Comparison of ENCODE assay signal across 31 cellular contexts in the genomic region with DNA sequence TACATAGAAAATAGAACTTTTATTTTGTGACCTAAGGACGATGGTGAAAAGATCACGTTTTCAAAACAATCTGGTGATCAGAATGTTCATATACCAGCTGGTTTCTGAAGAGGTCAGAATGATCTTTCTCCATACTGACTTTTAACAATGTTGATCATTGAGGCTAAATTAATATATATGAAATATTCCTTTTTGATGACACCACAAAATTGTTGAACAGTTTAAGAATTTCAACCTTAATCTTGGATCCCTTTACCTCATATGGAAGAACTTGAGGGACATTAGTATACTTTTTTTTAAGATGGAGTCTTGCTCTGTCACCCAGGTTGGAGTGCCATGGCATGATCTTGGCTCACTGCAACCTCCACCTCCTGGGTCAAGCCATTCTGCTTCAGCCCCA. TPM values are rescaled to one million over a fixed set of nuclear protein-coding genes. Genes with fewer than 3 reads are reported as not detected.
"Had no signal": no experiment of that assay in that cellular context is flagged by ENCODE, and none has a peak within 500 bp of the region (broad histone marks: within the 10 kb centered on the region; RNA-seq: fewer than 3 reads in every experiment).

No MANE protein-coding gene starts in this region.

- ATAC-seq: natural killer cell; psoas muscle; right cardiac atrium; sciatic nerve; stimulated activated memory B cell treated with anti-CD40 and anti-IgM and Interleukin-4, amounts not matched to agents 10 μg/mL and 1 μg/mL and 100 μg/mL, for 72 hours; stimulated activated naive CD8-positive, alpha-beta T cell treated with anti-CD3 and anti-CD28 coated beads, Interleukin-15, amount 100 ng/mL, for 72 hours; stimulated activated naive CD8-positive, alpha-beta T cell treated with anti-CD3 and anti-CD28 coated beads, Interleukin-15, Interleukin-2, amounts not matched to agents 100 U/mL and 50 U/mL, for 24 hours; upper lobe of right lung had no signal

- H3K4me2 ChIP-seq: neural progenitor cell, smooth muscle cell had no signal

- H3K4me3 Mint-ChIP-seq: natural killer cell; nephron; neural progenitor cell; stimulated activated memory B cell treated with anti-CD40 and anti-IgM and Interleukin-4, amounts not matched to agents 10 μg/mL and 1 μg/mL and 100 μg/mL, for 72 hours; stimulated activated naive CD8-positive, alpha-beta T cell treated with anti-CD3 and anti-CD28 coated beads, Interleukin-15, amount 100 ng/mL, for 72 hours; type B pancreatic cell had no signal

- H3K36me3 ChIP-seq: neural progenitor cell, ovary, uterus had no signal

- H3K9me3 Mint-ChIP-seq: natural killer cell; nephron; neural progenitor cell; stimulated activated memory B cell treated with anti-CD40 and anti-IgM and Interleukin-4, amounts not matched to agents 10 μg/mL and 1 μg/mL and 100 μg/mL, for 72 hours; stimulated activated naive CD8-positive, alpha-beta T cell treated with anti-CD3 and anti-CD28 coated beads, Interleukin-15, amount 100 ng/mL, for 72 hours; type B pancreatic cell had no signal

- H2AFZ ChIP-seq: neural progenitor cell, parathyroid adenoma had no signal

- H3K79me2 ChIP-seq: parathyroid adenoma had no signal

- H3K9ac ChIP-seq: neural progenitor cell, parathyroid adenoma had no signal

- H3K27ac ChIP-seq: neural progenitor cell, ovary, parathyroid adenoma, psoas muscle, skin epidermis, spleen, suprapubic skin, testis, tibial artery, transverse colon, upper lobe of right lung, uterus had no signal

- H3K4me3 ChIP-seq: neural progenitor cell, ovary, psoas muscle, skin epidermis, smooth muscle cell, spleen, suprapubic skin, testis, tibial artery, transverse colon, upper lobe of right lung, uterus had no signal

- H3K27ac Mint-ChIP-seq: natural killer cell; nephron; neural progenitor cell; stimulated activated memory B cell treated with anti-CD40 and anti-IgM and Interleukin-4, amounts not matched to agents 10 μg/mL and 1 μg/mL and 100 μg/mL, for 72 hours; type B pancreatic cell had no signal

- H3K27me3 Mint-ChIP-seq: progenitor cell of endocrine pancreas; stimulated activated naive CD8-positive, alpha-beta T cell treated with anti-CD3 and anti-CD28 coated beads, Interleukin-15, amount 100 ng/mL, for 72 hours; type B pancreatic cell had no signal

- H3K4me1 Mint-ChIP-seq: natural killer cell; nephron; neural progenitor cell; stimulated activated naive CD8-positive, alpha-beta T cell treated with anti-CD3 and anti-CD28 coated beads, Interleukin-15, amount 100 ng/mL, for 72 hours had no signal

- DNase-seq: natural killer cell; occipital lobe; ovary; posterior cingulate gyrus; psoas muscle; right cardiac atrium; spleen; stimulated activated CD4-positive, alpha-beta T cell treated with anti-CD3 and anti-CD28 coated beads, Interleukin-12 subunit alpha, Interleukin-12 subunit beta, amount 100 ng/mL, for 4 hours; stimulated activated CD4-positive, alpha-beta T cell treated with anti-CD3 and anti-CD28 coated beads, Interleukin-1b, Interleukin-23, amount 100 ng/mL, for 48 hours; stimulated activated CD4-positive, alpha-beta T cell treated with anti-CD3 and anti-CD28 coated beads, Interleukin-4, amount 100 ng/mL, for 1 hour; stimulated activated CD4-positive, alpha-beta T cell treated with anti-CD3 and anti-CD28 coated beads, Interleukin-4, amount 100 ng/mL, for 4 hours; stimulated activated CD8-positive, alpha-beta memory T cell treated with anti-CD3 and anti-CD28 coated beads, Interleukin-4, amount 100 ng/mL, for 48 hours; stimulated activated naive CD4-positive, alpha-beta T cell; stimulated activated naive CD8-positive, alpha-beta T cell treated with anti-CD3 and anti-CD28 coated beads, Interleukin-15, amount 100 ng/mL, for 72 hours; stimulated activated naive CD8-positive, alpha-beta T cell treated with anti-CD3 and anti-CD28 coated beads, Interleukin-15, Interleukin-2, amounts not matched to agents 100 U/mL and 50 U/mL, for 24 hours; substantia nigra; testis; tibial artery; transverse colon; upper lobe of right lung; uterus had no signal

- H3K36me3 Mint-ChIP-seq: natural killer cell; stimulated activated memory B cell treated with anti-CD40 and anti-IgM and Interleukin-4, amounts not matched to agents 10 μg/mL and 1 μg/mL and 100 μg/mL, for 72 hours had no signal

- H3K4me1 ChIP-seq: neural progenitor cell, parathyroid adenoma, psoas muscle, spleen, suprapubic skin, testis, tibial artery, upper lobe of right lung, uterus had no signal

- H3K9me3 ChIP-seq: ovary, psoas muscle, spleen, suprapubic skin, testis, tibial artery, transverse colon, upper lobe of right lung, uterus had no signal

- H3K27me3 ChIP-seq: neural progenitor cell, ovary, spleen, suprapubic skin, testis, tibial artery, transverse colon, upper lobe of right lung, uterus had no signal

RNA-seq across cellular contexts. Expression of gene REP15, which starts 2.8 kb away (rescaled TPM):
- total RNA-seq: natural killer cell had no signal
